In genomic region chr12:95265765-95266164, GRCh38 we compare ENCODE assay signal across 19 cellular contexts.
"Had no signal": no experiment of that assay in that cellular context is flagged by ENCODE, and none has a peak within 500 bp of the region (broad histone marks: within the 10 kb centered on the region; RNA-seq: fewer than 3 reads in every experiment).

No MANE protein-coding gene starts in this region.

- DNase-seq: activated CD4-positive, alpha-beta T cell treated with anti-CD3 and anti-CD28 coated beads for 36 hours; activated CD4-positive, CD25-positive, alpha-beta regulatory T cell; activated CD8-positive, alpha-beta memory T cell treated with anti-CD3 and anti-CD28 coated beads for 24 hours; activated effector memory CD4-positive, alpha-beta T cell treated with Interleukin-2 at 50 U/mL for 16 hours; activated naive CD4-positive, alpha-beta T cell treated with anti-CD3 and anti-CD28 coated beads for 36 hours; activated naive CD8-positive, alpha-beta T cell treated with anti-CD3 and anti-CD28 coated beads for 36 hours; adrenal gland; aorta; central memory CD4-positive, alpha-beta T cell; foreskin keratinocyte; left cardiac atrium; naive thymus-derived CD8-positive, alpha-beta T cell; right cardiac atrium; spleen; stimulated activated naive CD4-positive, alpha-beta T cell treated with Interleukin-2 at 50 U/mL for 16 hours; T-cell; transverse colon had no signal

- H3K27me3 ChIP-seq: adrenal gland, esophagus muscularis mucosa, foreskin keratinocyte, hepatocyte, spleen, transverse colon had no signal

- H3K4me2 ChIP-seq: hepatocyte had no signal

- H3K4me1 ChIP-seq: adrenal gland, foreskin keratinocyte, transverse colon had no signal

- H3K27ac ChIP-seq: adrenal gland, esophagus muscularis mucosa, foreskin keratinocyte, hepatocyte, spleen, transverse colon had no signal

- H3K4me3 ChIP-seq: adrenal gland, esophagus muscularis mucosa, hepatocyte, spleen, transverse colon had no signal

- H2AFZ ChIP-seq: hepatocyte had no signal

- H3K9me3 ChIP-seq: adrenal gland, esophagus muscularis mucosa, spleen, transverse colon had no signal
